ENCODE assay signal across 15 cellular contexts in genomic region chr7:26856481-26856880, GRCh38. TPM values are rescaled to one million over a fixed set of nuclear protein-coding genes. Genes with fewer than 3 reads are reported as not detected.
DNase-seq lines count a peak whose midpoint lies in the region; FAIRE-seq and TF ChIP-seq lines count a peak whose summit lies in the region.
"Had no signal": no experiment of that assay in that cellular context is flagged by ENCODE, and none has a peak within 500 bp of the region (broad histone marks: within the 10 kb centered on the region; RNA-seq: fewer than 3 reads in every experiment).

No MANE protein-coding gene starts in this region.

- no peak overlapping the region for H3K27ac ChIP-seq in AG04450 (ENCODE audit: low read depth, low read length)
- H3K27ac ChIP-seq in endothelial cell of umbilical vein (ENCODE audit: insufficient read depth, low read depth, low read length), result peak overlapping the region; percentile 15
- H3K27ac ChIP-seq: body of pancreas, hepatocyte, KMS-11 had no signal

- no peaks in the 10 kb centered on the region for H3K9me3 Mint-ChIP-seq in nephron
- H3K9me3 Mint-ChIP-seq: endodermal cell had no signal

- CTCF ChIA-PET in AG04450 (lab: Charles Lee) (interaction anchor here (0.6 to 6.5 kb wide), 14 partner anchors 42 to 487 kb away, joined by 3 to 93 read pairs (median 6); partner anchors contain the start of gene HOXA5), endothelial cell of umbilical vein (lab: Charles Lee) (interaction anchor here (1.4 to 7.8 kb wide), 6 partner anchors 210 to 304 kb away, joined by 3 to 124 read pairs (median 21); partner anchors contain the start of genes HOXA1 and HOXA5)

- intact Hi-C loops in endothelial cell of umbilical vein (cut with micrococcal nuclease), result loop anchor here (1.0 to 10.0 kb wide), 3 partner anchors 8 to 962 kb away; partner anchors contain the start of gene SKAP2

- dilution Hi-C loops in endothelial cell of umbilical vein (cut with MboI; ENCODE audit: extremely low pct_ligation_motif_present, low sequenced_read_pairs), result loop anchor here (10.0 kb wide), 2 partner anchors 308 to 482 kb away; partner anchors contain the start of gene HOXA9

- H3K9me1 ChIP-seq in endothelial cell of umbilical vein (replicated peaks; ENCODE audit: control insufficient read depth, extremely low read depth, insufficient read depth, low read length), result no peaks in the 10 kb centered on the region

- peaks cover 60% of the 10 kb centered on the region for H3K27me3 Mint-ChIP-seq in nephron (ENCODE audit: low read depth)

- H3K4me2 ChIP-seq in endothelial cell of umbilical vein (ENCODE audit: insufficient read depth, low read length), result peak overlapping the region; percentile 92
- H3K4me2 ChIP-seq: KMS-11 had no signal

- H3K9ac ChIP-seq in endothelial cell of umbilical vein (replicated peaks; ENCODE audit: extremely low read depth, insufficient read depth, low read length), result peak overlapping the region; percentile 79
- H3K9ac ChIP-seq: KMS-11 had no signal

- H3K4me3 ChIP-seq in AG04450 (ENCODE audit: low read depth, low read length) (peak overlapping the region; percentile 31), MG63 (peak overlapping the region; percentile 36), endothelial cell of umbilical vein (replicated peaks in 1 of 3; ENCODE audit: insufficient read depth in 1 of 3, low read depth in 1 of 3, low read length in 3 of 3) (peak overlapping the region in 1 of 3 experiments; percentile 72)
- H3K4me3 ChIP-seq: body of pancreas, hepatocyte had no signal

- no TSS peak for BruUV-seq in endothelial cell of umbilical vein (replicated peaks; lab: Mats Ljungman, UMichigan)

- TF ChIP-seq CTCF in AG04450 (IDR thresholded peaks at IDR 0.05; ENCODE audit: low read depth, low read length) (no peak), endothelial cell of umbilical vein (IDR thresholded peaks at IDR 0.05; ENCODE audit: extremely low read depth in 1 of 2, insufficient read depth in 1 of 2, low read depth in 1 of 2, low read length in 2 of 2) (no peak), nephron (IDR thresholded peaks at IDR 0.05; ENCODE audit: unreplicated experiment in 3 of 3) (no peak)

- H3K36me3 ChIP-seq in MG63 (no peaks in the 10 kb centered on the region), endothelial cell of umbilical vein (ENCODE audit: control insufficient read depth in 2 of 2, extremely low read depth in 1 of 2, insufficient read depth in 2 of 2, low read length in 2 of 2) (no peaks in the 10 kb centered on the region)

- peak overlapping the region; percentile 77 to 95 (median 88) for H3K27ac Mint-ChIP-seq in nephron
- H3K27ac Mint-ChIP-seq: endodermal cell had no signal

- H3K27me3 ChIP-seq in AG04450 (ENCODE audit: control insufficient read depth, insufficient read depth, low read length), result no peaks in the 10 kb centered on the region
- H3K27me3 ChIP-seq in MG63, result no peaks in the 10 kb centered on the region
- H3K27me3 ChIP-seq in endothelial cell of umbilical vein (ENCODE audit: control insufficient read depth in 2 of 2, insufficient read depth in 2 of 2, low read length in 2 of 2), result no peaks in the 10 kb centered on the region
- H3K27me3 ChIP-seq: body of pancreas had no signal

- peaks cover 34% of the 10 kb centered on the region for H3K4me1 ChIP-seq in endothelial cell of umbilical vein (ENCODE audit: control insufficient read depth, extremely low read depth, insufficient read depth, low read length)
- H3K4me1 ChIP-seq: body of pancreas had no signal

- no peaks in the 10 kb centered on the region for H3K9me3 ChIP-seq in AG04450 (ENCODE audit: control insufficient read depth, insufficient read depth, low read length)
- H3K9me3 ChIP-seq in MG63, result no peaks in the 10 kb centered on the region
- no peaks in the 10 kb centered on the region for H3K9me3 ChIP-seq in endothelial cell of umbilical vein (replicated peaks; ENCODE audit: control insufficient read depth, insufficient read depth, low read length)
- H3K9me3 ChIP-seq: body of pancreas had no signal

- no peak for TF ChIP-seq POLR2A in endothelial cell of umbilical vein (IDR thresholded peaks at IDR 0.05; ENCODE audit: low read depth, low read length)

- FAIRE-seq in endothelial cell of umbilical vein (lab: Jason Lieb, UNC), result peak; percentile 55

- H3K4me3 Mint-ChIP-seq in nephron, result peak overlapping the region; percentile 59 to 83 (median 74)
- H3K4me3 Mint-ChIP-seq: endodermal cell had no signal

- H4K20me1 ChIP-seq in endothelial cell of umbilical vein (replicated peaks; ENCODE audit: control insufficient read depth, extremely low read depth, insufficient read depth, low read length), result no peaks in the 10 kb centered on the region

- DNase-seq in AG04450 (ENCODE audit: low read depth, low spot score) (no peak), MG63 (no peak), endothelial cell of umbilical vein (ENCODE audit: low read depth, low spot score) (peak; percentile 76), Ammon's horn (ENCODE audit: low spot score) (no peak), DMS 273 (lab: John Stamatoyannopoulos, UW; ENCODE audit: unreplicated experiment) (no peak), cerebellar nuclear complex (lab: John Stamatoyannopoulos, UW) (no peak)
- DNase-seq in activated CD4-positive, alpha-beta T cell treated with anti-CD3 and anti-CD28 coated beads for 1 hour, result no peak
- DNase-seq: body of pancreas, DMS79, endodermal cell, SIG-M5, trophoblast cell had no signal

- POLR2A ChIA-PET in AG04450 (lab: Yijun Ruan, JAX) (interaction anchor here (2.2 kb wide), 1 partner anchor 287 kb away, joined by 18 read pairs; the partner anchor contains the start of gene HOXA5), endothelial cell of umbilical vein (lab: Charles Lee) (interaction anchor here (0.7 kb wide), 1 partner anchor 9 kb away, joined by 5 read pairs; no protein-coding TSS in a partner anchor)

- H3K79me2 ChIP-seq in endothelial cell of umbilical vein (ENCODE audit: control insufficient read depth, insufficient read depth, low read length), result peaks cover 37% of the 10 kb centered on the region
- H3K79me2 ChIP-seq: hepatocyte had no signal

- H3K36me3 Mint-ChIP-seq in nephron (ENCODE audit: low read depth), result no peaks in the 10 kb centered on the region

- no peak overlapping the region for H2AFZ ChIP-seq in endothelial cell of umbilical vein (ENCODE audit: low read depth, low read length)

- peaks cover 32% of the 10 kb centered on the region for H3K4me1 Mint-ChIP-seq in nephron

TF ChIP-seq in endothelial cell of umbilical vein, 7 proteins besides CTCF, POLR2A, EP300 and RAD21:
- TF ChIP-seq POLR2AphosphoS5 (IDR thresholded peaks at IDR 0.05; ENCODE audit: insufficient read depth, low read depth, low read length) (no peak), JUN (IDR thresholded peaks at IDR 0.05; ENCODE audit: borderline replicate concordance, insufficient read depth, insufficient read length, low read depth) (no peak), EZH2 (IDR thresholded peaks at IDR 0.05; ENCODE audit: borderline replicate concordance, low read depth, low read length, severe bottlenecking) (no peak), FOS (IDR thresholded peaks at IDR 0.05; ENCODE audit: borderline replicate concordance, insufficient read depth, low read length) (no peak), MAX (IDR thresholded peaks at IDR 0.05; ENCODE audit: insufficient read depth, insufficient read length) (no peak), GATA2 (IDR thresholded peaks at IDR 0.05; ENCODE audit: insufficient read depth, insufficient read length, low read depth, low read length) (no peak), MYC (IDR thresholded peaks at IDR 0.05; ENCODE audit: low read depth, low read length) (no peak)

RNA-seq across cellular contexts. Expression of gene SKAP2, which starts 7.9 kb away (rescaled TPM):
- 14.1 and 16.0 TPM in 2 replicates for polyA plus RNA-seq in AG04450 (2011; rRNA removed)
- polyA minus RNA-seq in AG04450 (2011; rRNA and poly(A)+ RNA removed), result 9.3 and 15.9 TPM in 2 replicates
- total RNA-seq in MG63 (2014; rRNA removed; shearing (Covaris generic); ENCODE audit: low replicate concordance), result 10.6 and 12.2 TPM in 2 replicates
- 27.6 and 30.5 TPM in 2 replicates for total RNA-seq in endothelial cell of umbilical vein
- 2.8 and 4.0 TPM in 2 replicates for polyA plus RNA-seq in endothelial cell of umbilical vein
- 5.7 and 7.1 TPM in 2 replicates for polyA plus RNA-seq in endothelial cell of umbilical vein (2011; cell fraction: cytosol; rRNA removed)
- polyA plus RNA-seq in endothelial cell of umbilical vein (2011; cell fraction: nucleus; rRNA removed), result 6.7 and 9.1 TPM in 2 replicates
- 25.6 and 33.4 TPM in 2 replicates for polyA plus RNA-seq in endothelial cell of umbilical vein (2012)
- polyA minus RNA-seq in endothelial cell of umbilical vein, result 6.3 and 12.3 TPM in 2 replicates
- 10.8 TPM for polyA minus RNA-seq in endothelial cell of umbilical vein (2011; cell fraction: cytosol; rRNA and poly(A)+ RNA removed)
- 22.7 and 27.5 TPM in 2 replicates for polyA minus RNA-seq in endothelial cell of umbilical vein (2011; cell fraction: nucleus; rRNA and poly(A)+ RNA removed)
